In genomic region chr1:27877115-27877416, GRCh38 we compare ENCODE assay signal across 24 cellular contexts. TPM values are rescaled to one million over a fixed set of nuclear protein-coding genes. Genes with fewer than 3 reads are reported as not detected.
DNase-seq lines count a peak whose midpoint lies in the region; ATAC-seq, FAIRE-seq and TF ChIP-seq lines count a peak whose summit lies in the region.
"Had no signal": no experiment of that assay in that cellular context is flagged by ENCODE, and none has a peak within 500 bp of the region (broad histone marks: within the 10 kb centered on the region; RNA-seq: fewer than 3 reads in every experiment).

No MANE protein-coding gene starts in this region.

- H3K4me1 ChIP-seq in A549: peaks cover 11% of the 10 kb centered on the region; the same call in 1 of the 3 replicates

- 95% methylated on average over 2 of the region's 2 CpGs for WGBS in A549 (ENCODE audit: missing lambda C conversion rate)

- H3K9me3 Mint-ChIP-seq in CD14-positive monocyte (peaks cover 0 to 4% (median 2%) of the 10 kb centered on the region in 7 donors), natural killer cell (no peaks in the 10 kb centered on the region)
- H3K9me3 Mint-ChIP-seq: CD8-positive, alpha-beta T cell; T-cell; type B pancreatic cell had no signal

- no peak for TF ChIP-seq POLR2A in A549 (IDR thresholded peaks at IDR 0.05; ENCODE audit: low read length)

- no peak overlapping the region for H3K4me2 ChIP-seq in A549

- no peak for TF ChIP-seq RAD21 in A549 (conservative IDR thresholded peaks at IDR 0.05 in 1 of 2, IDR thresholded peaks at IDR 0.05 in 1 of 2)

- CTCF ChIA-PET in A549 (lab: Yijun Ruan, JAX): interaction anchor here (1.0 kb wide), 1 partner anchor 19 kb away, joined by 3 read pairs; no protein-coding TSS in a partner anchor

- H3K4me3 ChIP-seq in A549: no peak overlapping the region
- H3K4me3 ChIP-seq: SJSA1 had no signal

- H3K27me3 Mint-ChIP-seq in CD14-positive monocyte (ENCODE audit: low read depth in 3 of 3) (peaks cover 0 to 2% (median 1%) of the 10 kb centered on the region in 3 donors), T-helper 17 cell (no peaks in the 10 kb centered on the region), natural killer cell (ENCODE audit: low read depth in 2 of 2) (no peaks in the 10 kb centered on the region)
- H3K27me3 Mint-ChIP-seq: T-cell had no signal

- TF ChIP-seq EP300 in A549 (IDR thresholded peaks at IDR 0.05): no peak

- H3K4me3 Mint-ChIP-seq in CD14-positive monocyte: peak overlapping the region; percentile 56 to 71
- H3K4me3 Mint-ChIP-seq in T-helper 17 cell: peak overlapping the region; percentile 62
- peak overlapping the region; percentile 37 for H3K4me3 Mint-ChIP-seq in natural killer cell
- H3K4me3 Mint-ChIP-seq: CD8-positive, alpha-beta T cell; type B pancreatic cell had no signal

- peak overlapping the region; percentile 90 to 99 (median 99) for H3K27ac Mint-ChIP-seq in CD14-positive monocyte
- H3K27ac Mint-ChIP-seq in T-helper 17 cell: peak overlapping the region; percentile 86
- peak overlapping the region; percentile 91 to 95 for H3K27ac Mint-ChIP-seq in natural killer cell
- H3K27ac Mint-ChIP-seq: type B pancreatic cell had no signal

- no peak for DNase-seq in A549 (ENCODE audit: low read depth in 1 of 2, low spot score in 1 of 2)
- no peak for DNase-seq in CD14-positive monocyte (ENCODE audit: low spot score)
- no peak for DNase-seq in T-helper 17 cell
- DNase-seq in natural killer cell: no peak
- no peak for DNase-seq in foreskin melanocyte
- DNase-seq in AG20443 (ENCODE audit: low spot score): no peak
- no peak for DNase-seq in ureter (ENCODE audit: low spot score)
- DNase-seq: activated gamma-delta T cell; activated T-cell treated with anti-CD3 and anti-CD28 coated beads for 4 hours; brain microvascular endothelial cell; CD8-positive, alpha-beta T cell; DMS153; NCI-H1694 treated with DMSO at 0.1 percent for 48 hours; NCI-H526 treated with DMSO at 0.1 percent for 48 hours; RPMI8226; small intestine; stimulated activated CD4-positive, alpha-beta T cell treated with anti-CD3 and anti-CD28 coated beads, Interleukin-2, amount 100 ng/mL, for 24 hours; T-cell had no signal

- H3K27ac ChIP-seq in A549: no peak overlapping the region
- H3K27ac ChIP-seq: brain microvascular endothelial cell, SJSA1 had no signal

- TF ChIP-seq CTCF in A549 (IDR thresholded peaks at IDR 0.05) (no peak), CD14-positive monocyte (IDR thresholded peaks at IDR 0.05) (no peak), natural killer cell (IDR thresholded peaks at IDR 0.05) (no peak)

- POLR2A ChIA-PET in A549 (lab: Yijun Ruan, JAX): no interaction called here

- H3K4me1 Mint-ChIP-seq in CD14-positive monocyte: peaks cover 65% of the 10 kb centered on the region
- H3K4me1 Mint-ChIP-seq in T-helper 17 cell: peaks cover 36% of the 10 kb centered on the region
- peaks cover 38 to 64% of the 10 kb centered on the region in 2 donors for H3K4me1 Mint-ChIP-seq in natural killer cell

- H3K9me3 ChIP-seq in A549 (no peaks in the 10 kb centered on the region), T-helper 17 cell (ENCODE audit: control insufficient read depth, low read length, poor library complexity, severe bottlenecking) (no peaks in the 10 kb centered on the region)
- H3K9me3 ChIP-seq: SJSA1 had no signal

- intact Hi-C loops in CD14-positive monocyte (cut with micrococcal nuclease): no loop called here
- intact Hi-C loops in natural killer cell (cut with micrococcal nuclease): no loop called here

- H3K36me3 Mint-ChIP-seq in CD14-positive monocyte (peaks cover 66 to 85% of the 10 kb centered on the region in 2 donors), T-helper 17 cell (ENCODE audit: low read depth) (peaks cover 15% of the 10 kb centered on the region), natural killer cell (peaks cover 10% of the 10 kb centered on the region)
- H3K36me3 Mint-ChIP-seq: type B pancreatic cell had no signal

- ATAC-seq in A549: no peak
- ATAC-seq in T-helper 17 cell: no peak
- ATAC-seq in natural killer cell: no peak
- ATAC-seq: activated CD4-positive, CD25-positive, alpha-beta regulatory T cell treated with anti-CD3 and anti-CD28 coated beads, Interleukin-2, amount 50 U/mL, for 24 hours; CD8-positive, alpha-beta T cell; left lobe of liver; T-cell had no signal

- no peak for FAIRE-seq in A549 (lab: Jason Lieb, UNC)
- FAIRE-seq: small intestine, TTC549 had no signal

TF ChIP-seq in A549, 52 proteins besides CTCF, POLR2A, EP300 and RAD21:
- TF ChIP-seq FOSL2 (IDR thresholded peaks at IDR 0.05) (no peak), FOSL2 (CRISPR knock-in tag; IDR thresholded peaks at IDR 0.05) (no peak), ZFP36 (IDR thresholded peaks at IDR 0.05; ENCODE audit: borderline replicate concordance, partially characterized antibody) (peak; percentile 32), CHD4 (IDR thresholded peaks at IDR 0.05; ENCODE audit: borderline replicate concordance) (no peak), JUN (IDR thresholded peaks at IDR 0.05) (no peak), GATA3 (IDR thresholded peaks at IDR 0.05; ENCODE audit: borderline replicate concordance) (no peak)

RNA-seq across cellular contexts. Expression of gene THEMIS2, which starts 4.7 kb away (rescaled TPM):
- polyA plus RNA-seq in A549 (2011; rRNA removed) (0.81 and 0.95 TPM in 2 replicates), A549 (2017; fragmentation: RNase III; extraction: RNeasy Plus Mini Kit Qiagen cat#74134 plus additional on column Dnase treatment) (0.46 to 0.69 TPM (median 0.58 TPM) in 3 replicates), CD14-positive monocyte (100 to 1,000 TPM; 306 to 344 TPM)
- polyA plus RNA-seq in A549 (2012; cell fraction: cytosol; rRNA removed): 1.1 and 1.3 TPM in 2 replicates
- 1.7 and 1.9 TPM in 2 replicates for polyA plus RNA-seq in A549 (2012; cell fraction: nucleus; rRNA removed)
- 1.9 and 3.7 TPM in 2 replicates for polyA minus RNA-seq in A549 (2011; rRNA and poly(A)+ RNA removed)
- total RNA-seq in T-helper 17 cell (10 to 100 TPM; 33.6 to 72.0 TPM), natural killer cell (100 to 1,000 TPM; 104 to 234 (median 122) TPM), ureter (10.7 TPM)

RNA-seq across cellular contexts. Expression of gene RPA2, which starts 37.3 kb away (rescaled TPM):
- polyA plus RNA-seq in A549 (2011; rRNA removed) (38.9 and 42.4 TPM in 2 replicates), A549 (2017; fragmentation: RNase III; extraction: RNeasy Plus Mini Kit Qiagen cat#74134 plus additional on column Dnase treatment) (38.5 to 41.0 TPM (median 39.5 TPM) in 3 replicates), CD14-positive monocyte (100 to 1,000 TPM in 1 of 2 donors, 10 to 100 TPM in 1; 67.3 to 106 TPM)
- 55.9 and 59.1 TPM in 2 replicates for polyA plus RNA-seq in A549 (2012; cell fraction: cytosol; rRNA removed)
- 15.9 and 18.0 TPM in 2 replicates for polyA plus RNA-seq in A549 (2012; cell fraction: nucleus; rRNA removed)
- polyA minus RNA-seq in A549 (2011; rRNA and poly(A)+ RNA removed): 10.2 and 14.0 TPM in 2 replicates
- total RNA-seq in T-helper 17 cell (10 to 100 TPM; 21.3 to 33.3 TPM), natural killer cell (10 to 100 TPM; 40.6 to 60.1 (median 50.1) TPM), ureter (33.3 TPM)

RNA-seq across cellular contexts. Expression of gene PPP1R8, which starts 46.5 kb away (rescaled TPM):
- polyA plus RNA-seq in A549 (2011; rRNA removed): 42.0 and 43.9 TPM in 2 replicates
- 29.1 and 35.5 TPM in 2 replicates for polyA plus RNA-seq in A549 (2012; cell fraction: cytosol; rRNA removed)
- 23.0 and 23.9 TPM in 2 replicates for polyA plus RNA-seq in A549 (2012; cell fraction: nucleus; rRNA removed)
- 33.4 to 35.0 TPM (median 34.0 TPM) in 3 replicates for polyA plus RNA-seq in A549 (2017; fragmentation: RNase III; extraction: RNeasy Plus Mini Kit Qiagen cat#74134 plus additional on column Dnase treatment)
- polyA minus RNA-seq in A549 (2011; rRNA and poly(A)+ RNA removed): 42.2 and 58.6 TPM in 2 replicates
- 10 to 100 TPM; 21.4 to 23.9 TPM for polyA plus RNA-seq in CD14-positive monocyte
- total RNA-seq in T-helper 17 cell: 10 to 100 TPM; 19.6 to 21.4 TPM
- total RNA-seq in natural killer cell: 10 to 100 TPM; 25.6 to 36.4 (median 28.0) TPM
- 46.2 TPM for total RNA-seq in ureter

RNA-seq across cellular contexts. Expression of gene SMPDL3B, which starts 57.7 kb away (rescaled TPM):
- polyA plus RNA-seq in A549 (2011; rRNA removed): 4.0 and 5.3 TPM in 2 replicates
- 1.8 and 2.5 TPM in 2 replicates for polyA plus RNA-seq in A549 (2012; cell fraction: cytosol; rRNA removed)
- 3.7 and 4.1 TPM in 2 replicates for polyA plus RNA-seq in A549 (2012; cell fraction: nucleus; rRNA removed)
- polyA plus RNA-seq in A549 (2017; fragmentation: RNase III; extraction: RNeasy Plus Mini Kit Qiagen cat#74134 plus additional on column Dnase treatment): 1.5 to 1.8 TPM (median 1.7 TPM) in 3 replicates
- 2.9 and 4.2 TPM in 2 replicates for polyA minus RNA-seq in A549 (2011; rRNA and poly(A)+ RNA removed)
- polyA plus RNA-seq in CD14-positive monocyte: under 1 TPM in 1 of 2 donors, not detected in 1; 0.13 TPM
- not detected for total RNA-seq in T-helper 17 cell
- under 1 TPM; 0.24 to 0.88 (median 0.75) TPM for total RNA-seq in natural killer cell
- 0.83 TPM for total RNA-seq in ureter
- total RNA-seq: CD8-positive, alpha-beta T cell; glomerular endothelial cell had no signal
